ENCODE assay signal across 11 cellular contexts in genomic region chr12:25458047-25458552, GRCh38.
DNase-seq lines count a peak whose midpoint lies in the region; TF ChIP-seq lines count a peak whose summit lies in the region.
"Had no signal": no experiment of that assay in that cellular context is flagged by ENCODE, and none has a peak within 500 bp of the region (broad histone marks: within the 10 kb centered on the region; RNA-seq: fewer than 3 reads in every experiment).

No MANE protein-coding gene starts in this region.

- H3K4me1 Mint-ChIP-seq in endodermal cell: no peaks in the 10 kb centered on the region

- H3K36me3 ChIP-seq in fibroblast of lung (ENCODE audit: control insufficient read depth, insufficient read depth, low read length) (no peaks in the 10 kb centered on the region), endodermal cell (ENCODE audit: control insufficient read depth, insufficient read depth, low read length) (no peaks in the 10 kb centered on the region)
- H3K36me3 ChIP-seq: Peyer's patch had no signal

- no peak overlapping the region for H2AFZ ChIP-seq in fibroblast of lung (ENCODE audit: low read length)

- no peak overlapping the region for H3K4me3 Mint-ChIP-seq in endodermal cell
- H3K4me3 Mint-ChIP-seq: CD14-positive monocyte had no signal

- H3K27ac ChIP-seq in fibroblast of lung (ENCODE audit: insufficient read depth, low read length): peak overlapping the region; percentile 49
- H3K27ac ChIP-seq in endodermal cell (ENCODE audit: low read depth, low read length): no peak overlapping the region
- H3K27ac ChIP-seq: Peyer's patch had no signal

- H3K27ac Mint-ChIP-seq in endodermal cell: no peak overlapping the region
- H3K27ac Mint-ChIP-seq: CD14-positive monocyte had no signal

- H3K4me1 ChIP-seq in fibroblast of lung (ENCODE audit: control insufficient read depth, extremely low read depth, insufficient read depth, low read length): no peaks in the 10 kb centered on the region
- no peaks in the 10 kb centered on the region for H3K4me1 ChIP-seq in endodermal cell (ENCODE audit: control insufficient read depth, insufficient read depth, low read length)
- H3K4me1 ChIP-seq: Peyer's patch had no signal

- H3K27me3 ChIP-seq in fibroblast of lung (ENCODE audit: control insufficient read depth, insufficient read depth, low read length): no peaks in the 10 kb centered on the region
- H3K27me3 ChIP-seq in endodermal cell (ENCODE audit: control insufficient read depth, insufficient read depth, low read length, poor library complexity, severe bottlenecking): no peaks in the 10 kb centered on the region
- H3K27me3 ChIP-seq: Peyer's patch had no signal

- H3K9me3 Mint-ChIP-seq in endodermal cell: peaks cover 26% of the 10 kb centered on the region

- H3K4me3 ChIP-seq in fibroblast of lung (replicated peaks in 1 of 4; ENCODE audit: control extremely low read depth in 1 of 4, insufficient read depth in 1 of 4, low read depth in 3 of 4, low read length in 4 of 4) (peak overlapping the region in 1 of 4 experiments; percentile 39), endodermal cell (ENCODE audit: low read length) (no peak overlapping the region)
- H3K4me3 ChIP-seq: Peyer's patch had no signal

- H4K20me1 ChIP-seq in fibroblast of lung (ENCODE audit: control insufficient read depth, extremely low read depth, insufficient read depth, low read length): no peaks in the 10 kb centered on the region

- peaks cover 13% of the 10 kb centered on the region for H3K36me3 Mint-ChIP-seq in endodermal cell (ENCODE audit: low read depth)
- H3K36me3 Mint-ChIP-seq: CD14-positive monocyte had no signal

- H3K4me2 ChIP-seq in fibroblast of lung (ENCODE audit: extremely low read depth, insufficient read depth, low read length): peak overlapping the region; percentile 53

- peaks cover 6% of the 10 kb centered on the region for H3K27me3 Mint-ChIP-seq in endodermal cell (ENCODE audit: insufficient read depth)

- peak; percentile 9 for DNase-seq in NCI-H345 (lab: John Stamatoyannopoulos, UW)
- DNase-seq in NCI-H345 treated with DMSO at 0.1 percent for 48 hours (lab: John Stamatoyannopoulos, UW; ENCODE audit: unreplicated experiment): no peak
- peak; percentile 31 for DNase-seq in SHP77 treated with DMSO at 0.1 percent for 48 hours (lab: John Stamatoyannopoulos, UW)
- DNase-seq in fibroblast of lung (ENCODE audit: low read depth in 2 of 2): peak; percentile 94 to 96
- DNase-seq in superior temporal gyrus (ENCODE audit: extremely low spot score): peak; percentile 62
- DNase-seq in NCI-H2227 (lab: John Stamatoyannopoulos, UW; ENCODE audit: unreplicated experiment): no peak
- no peak for DNase-seq in cerebellar cortex (ENCODE audit: low spot score)
- no peak for DNase-seq in endodermal cell
- DNase-seq: activated gamma-delta T cell, Peyer's patch had no signal

- no peak for TF ChIP-seq CTCF in fibroblast of lung (conservative IDR thresholded peaks at IDR 0.05 in 1 of 2, IDR thresholded peaks at IDR 0.05 in 1 of 2; ENCODE audit: low read depth in 1 of 2, low read length in 2 of 2)
- no peak for TF ChIP-seq CTCF in endodermal cell (conservative IDR thresholded peaks at IDR 0.05)

- H3K79me2 ChIP-seq in fibroblast of lung (ENCODE audit: control insufficient read depth, insufficient read depth, low read length): no peaks in the 10 kb centered on the region

- no peak overlapping the region for H3K9ac ChIP-seq in fibroblast of lung (ENCODE audit: insufficient read depth, low read length)
- H3K9ac ChIP-seq in endodermal cell (ENCODE audit: extremely low read depth, low read length, poor library complexity, severe bottlenecking): no peak overlapping the region

- WGBS in endodermal cell (ENCODE audit: insufficient coverage in 1 of 2, insufficient read length in 1 of 2), 2 experiments: 80 to 89% methylated on average over 5 to 6 of the region's 6 CpGs

- H3K9me3 ChIP-seq in fibroblast of lung (ENCODE audit: control insufficient read depth, insufficient read depth, low read depth, low read length): no peaks in the 10 kb centered on the region
- peaks cover 11% of the 10 kb centered on the region for H3K9me3 ChIP-seq in endodermal cell (ENCODE audit: control insufficient read depth, low read length)
- H3K9me3 ChIP-seq: Peyer's patch had no signal

Comparison
In these comparisons a context has a peak if more than half of its experiments do, and no peak if none do; other contexts are left out.
1. DNase-seq: peak in NCI-H345 (single experiment), SHP77 treated with DMSO at 0.1 percent for 48 hours (single experiment), fibroblast of lung (2 of 2) and superior temporal gyrus (single experiment); none in NCI-H345 treated with DMSO at 0.1 percent for 48 hours (single experiment), NCI-H2227 (single experiment), cerebellar cortex (single experiment) and endodermal cell (single experiment).